In the genomic region with DNA sequence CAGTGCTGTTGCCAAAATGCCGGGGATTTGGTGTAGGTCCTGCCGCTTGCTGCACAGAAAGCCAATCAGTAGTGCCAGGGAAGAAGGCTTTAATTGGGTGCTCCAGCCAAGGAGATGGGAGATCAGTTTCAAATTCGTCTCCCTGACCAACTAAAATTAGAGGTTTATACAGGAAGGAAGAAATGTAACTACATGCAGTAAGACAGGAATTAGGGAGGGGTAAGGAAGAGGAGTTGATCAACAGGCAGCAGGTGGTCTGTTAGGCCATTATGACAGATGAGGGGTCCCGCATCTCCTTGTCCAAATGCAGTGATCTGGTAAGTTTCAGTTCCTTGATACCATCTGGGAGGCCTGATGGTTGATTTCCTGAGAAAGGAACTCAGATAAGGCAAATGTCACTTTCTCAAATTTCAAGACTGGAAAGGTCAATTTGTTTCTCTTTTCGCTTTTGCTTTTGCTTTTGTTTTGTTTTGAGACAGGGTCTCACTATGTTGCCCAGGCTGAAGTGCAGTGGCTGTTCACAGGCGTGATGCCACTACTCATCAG, we compare ENCODE assay signal across 1 cellular context. TPM values are rescaled to one million over a fixed set of nuclear protein-coding genes. Genes with fewer than 3 reads are reported as not detected.
"Had no signal": no experiment of that assay in that cellular context is flagged by ENCODE, and none has a peak within 500 bp of the region (broad histone marks: within the 10 kb centered on the region; RNA-seq: fewer than 3 reads in every experiment).

No MANE protein-coding gene starts in this region.

RNA-seq across cellular contexts. Expression of a gene that starts 13.0 kb away (rescaled TPM):
- total RNA-seq: ascending aorta had no signal
